Comparison of ENCODE assay signal across 9 cellular contexts in genomic region chr6:52537001-52537753, GRCh38. TPM values are rescaled to one million over a fixed set of nuclear protein-coding genes. Genes with fewer than 3 reads are reported as not detected.
DNase-seq lines count a peak whose midpoint lies in the region; ATAC-seq and TF ChIP-seq lines count a peak whose summit lies in the region.
"Had no signal": no experiment of that assay in that cellular context is flagged by ENCODE, and none has a peak within 500 bp of the region (broad histone marks: within the 10 kb centered on the region; RNA-seq: fewer than 3 reads in every experiment).

No MANE protein-coding gene starts in this region.

- in situ Hi-C loops in G401 (cut with HindIII; ENCODE audit: low sequenced_read_pairs): no loop called here

- peaks cover 51% of the 10 kb centered on the region for H3K4me1 Mint-ChIP-seq in nephron progenitor cell

- no peak overlapping the region for H3K4me3 ChIP-seq in GM12865 (ENCODE audit: low read depth, low read length)
- H3K4me3 ChIP-seq: cardiac muscle cell had no signal

- no peak overlapping the region for H3K27ac ChIP-seq in foreskin keratinocyte
- H3K27ac ChIP-seq: cardiac muscle cell had no signal

- H3K4me1 ChIP-seq in foreskin keratinocyte: peaks cover 38% of the 10 kb centered on the region

- DNase-seq in GM12865 (ENCODE audit: low read depth) (peak; percentile 92), foreskin keratinocyte (peak; percentile 52 to 54), retina (no peak), 8988T (no peak), G401 (ENCODE audit: low spot score) (no peak), nephron progenitor cell (no peak)

- H3K27me3 Mint-ChIP-seq in nephron progenitor cell (ENCODE audit: low read depth, poor library complexity): no peaks in the 10 kb centered on the region

- H3K4me3 Mint-ChIP-seq in nephron progenitor cell: no peak overlapping the region

- H3K36me3 Mint-ChIP-seq in nephron progenitor cell (ENCODE audit: low read depth): peaks cover 25% of the 10 kb centered on the region

- ATAC-seq in GM21423 (IDR thresholded peaks at IDR 0.05; ENCODE audit: unreplicated experiment): peak; percentile 59
- ATAC-seq in HG03571 (IDR thresholded peaks at IDR 0.05; ENCODE audit: unreplicated experiment): peak; percentile 58
- peak; percentile 58 for ATAC-seq in foreskin keratinocyte

- H3K27me3 ChIP-seq in foreskin keratinocyte: no peaks in the 10 kb centered on the region
- H3K27me3 ChIP-seq: cardiac muscle cell had no signal

- no peaks in the 10 kb centered on the region for H3K9me3 Mint-ChIP-seq in nephron progenitor cell

- no peak overlapping the region for H3K27ac Mint-ChIP-seq in nephron progenitor cell

- TF ChIP-seq CTCF in GM12865 (IDR thresholded peaks at IDR 0.05; ENCODE audit: insufficient read depth, low read depth, low read length, missing control alignments) (no peak), foreskin keratinocyte (conservative IDR thresholded peaks at IDR 0.05) (no peak), nephron progenitor cell (IDR thresholded peaks at IDR 0.05) (no peak)

RNA-seq across cellular contexts. Expression of gene TRAM2, which starts 39.7 kb away (rescaled TPM):
- 23.3 and 34.9 TPM in 2 replicates for total RNA-seq in foreskin keratinocyte
- polyA plus RNA-seq in foreskin keratinocyte: 7.7 and 9.1 TPM in 2 replicates
- total RNA-seq in G401 (2014; rRNA removed; shearing (Covaris generic)): 4.9 and 9.6 TPM in 2 replicates

Comparison
In these comparisons a context has a peak if more than half of its experiments do, and no peak if none do; other contexts are left out.
1. DNase-seq: peak in GM12865 (single experiment) and foreskin keratinocyte (2 of 2); none in retina (single experiment), 8988T (single experiment), G401 (single experiment) and nephron progenitor cell (single experiment).
2. Peak in every context shown above with its lines, with median percentiles within 50 percentile points of each other: ATAC-seq.